Comparison of ENCODE assay signal across 13 cellular contexts in the genomic region with DNA sequence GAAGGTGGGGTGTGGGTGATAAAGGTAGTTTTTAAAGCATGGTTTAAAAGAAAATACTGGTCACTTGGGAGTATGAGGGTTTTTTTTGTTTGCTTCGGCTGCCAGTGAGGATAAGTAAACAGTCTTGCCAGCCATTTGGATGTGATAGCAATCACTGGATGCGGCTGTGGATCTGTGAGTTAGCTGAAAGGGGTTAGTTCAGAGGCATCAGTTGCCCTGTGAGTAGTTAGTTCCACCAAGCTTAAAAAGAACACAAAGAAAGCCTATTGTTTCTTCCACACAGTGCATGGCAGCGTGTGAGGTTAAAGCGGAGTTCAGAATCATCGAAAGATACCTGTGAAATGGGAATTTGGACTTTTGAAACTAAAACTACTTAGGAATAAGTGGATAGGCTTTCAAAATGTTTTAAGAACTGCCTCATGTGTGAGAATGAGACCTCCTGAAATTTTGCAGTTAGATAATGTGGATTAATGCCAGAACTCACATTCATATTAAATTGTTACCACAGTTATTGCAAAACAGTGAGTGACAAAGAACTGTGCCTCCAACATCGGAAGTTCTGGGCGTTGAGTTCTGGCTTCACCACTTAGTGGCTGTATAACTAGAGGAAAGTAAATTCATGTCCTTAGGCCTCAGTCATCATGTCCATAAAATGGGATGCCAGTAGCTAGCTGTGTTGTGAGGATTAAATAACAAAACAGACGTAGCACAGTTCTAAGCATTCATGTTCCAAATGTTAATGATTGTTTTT. TPM values are rescaled to one million over a fixed set of nuclear protein-coding genes. Genes with fewer than 3 reads are reported as not detected.
DNase-seq lines count a peak whose midpoint lies in the region; ATAC-seq, FAIRE-seq and TF ChIP-seq lines count a peak whose summit lies in the region.
"Had no signal": no experiment of that assay in that cellular context is flagged by ENCODE, and none has a peak within 500 bp of the region (broad histone marks: within the 10 kb centered on the region; RNA-seq: fewer than 3 reads in every experiment).

No MANE protein-coding gene starts in this region.

- H3K27me3 ChIP-seq in H9 (ENCODE audit: insufficient read depth, low read length) (no peaks in the 10 kb centered on the region), HepG2 (ENCODE audit: control insufficient read depth in 1 of 2, insufficient read depth in 2 of 2, low read length in 2 of 2) (no peaks in the 10 kb centered on the region), smooth muscle cell (ENCODE audit: low read depth) (no peaks in the 10 kb centered on the region)

- H3K56ac ChIP-seq in H9 (ENCODE audit: insufficient read length, low read depth, low read length): no peak overlapping the region

- ATAC-seq in HepG2: no peak
- ATAC-seq in stimulated activated naive CD8-positive, alpha-beta T cell treated with anti-CD3 and anti-CD28 coated beads, Interleukin-15, amount 100 ng/mL, for 72 hours: no peak
- ATAC-seq: activated T-cell treated with anti-CD3 and anti-CD28 coated beads, Interleukin-2, amount 50 U/mL, for 4 hours had no signal

- H3K23ac ChIP-seq in H9 (ENCODE audit: insufficient read length, low read depth, low read length): no peak overlapping the region

- H3K36me3 ChIP-seq in HepG2 (replicated peaks in 1 of 2; ENCODE audit: control insufficient read depth in 1 of 2, insufficient read depth in 2 of 2, low read length in 2 of 2) (no peaks in the 10 kb centered on the region; a peak in 1 of 5 replicates), smooth muscle cell (ENCODE audit: low read depth) (no peaks in the 10 kb centered on the region)

- no peak overlapping the region for H4K91ac ChIP-seq in H9 (ENCODE audit: insufficient read length, low read depth, low read length)

- CTCF ChIA-PET in HepG2 (lab: Yijun Ruan, JAX; ENCODE audit: low intra/inter-chr PET ratio, low total read pairs): no interaction called here

- H3K9ac ChIP-seq in H9 (ENCODE audit: extremely low read depth, insufficient read length, low read length) (no peak overlapping the region), HepG2 (ENCODE audit: insufficient read depth, low read depth, low read length) (no peak overlapping the region), smooth muscle cell (ENCODE audit: low read depth) (peak overlapping the region; percentile 72)

- H4K20me1 ChIP-seq in H9 (ENCODE audit: control insufficient read depth, insufficient read depth, insufficient read length) (no peaks in the 10 kb centered on the region), HepG2 (ENCODE audit: insufficient read depth, low read length) (0 out of 2 replicates have a peak, but pooled peaks cover 3% of the 10 kb centered on the region), smooth muscle cell (ENCODE audit: low read depth) (no peaks in the 10 kb centered on the region)

- FAIRE-seq in HepG2 (lab: Jason Lieb, UNC): no peak

- no peak overlapping the region for H2BK20ac ChIP-seq in H9 (ENCODE audit: low read depth, low read length, poor library complexity, severe bottlenecking)

- TF ChIP-seq EP300 in HepG2 (IDR thresholded peaks at IDR 0.05; ENCODE audit: low read depth in 2 of 2, low read length in 2 of 2) (no peak), HepG2 (CRISPR knock-in tag; IDR thresholded peaks at IDR 0.05; ENCODE audit: borderline replicate concordance) (no peak)

- peak overlapping the region; percentile 79 to 90 (median 87) for H3K27ac Mint-ChIP-seq in H9
- no peak overlapping the region for H3K27ac Mint-ChIP-seq in stimulated activated naive CD8-positive, alpha-beta T cell treated with anti-CD3 and anti-CD28 coated beads, Interleukin-15, amount 100 ng/mL, for 72 hours
- H3K27ac Mint-ChIP-seq: CD8-positive, alpha-beta memory T cell had no signal

- H3K9me3 ChIP-seq in H9 (ENCODE audit: control insufficient read depth, low read depth, low read length): no peaks in the 10 kb centered on the region
- no peaks in the 10 kb centered on the region for H3K9me3 ChIP-seq in HepG2 (ENCODE audit: low read length)
- H3K9me3 ChIP-seq in smooth muscle cell (replicated peaks; ENCODE audit: low read depth): no peaks in the 10 kb centered on the region

- H2BK5ac ChIP-seq in H9 (ENCODE audit: insufficient read length, low read length): no peak overlapping the region

- no peaks in the 10 kb centered on the region for H3K36me3 Mint-ChIP-seq in H9 (ENCODE audit: insufficient read depth in 1 of 3, low read depth in 3 of 3)
- H3K36me3 Mint-ChIP-seq: CD8-positive, alpha-beta memory T cell had no signal

- no peak overlapping the region for H3K14ac ChIP-seq in H9 (ENCODE audit: insufficient read depth, low read length)

- TF ChIP-seq CTCF in H9 (conservative IDR thresholded peaks at IDR 0.05) (no peak), HepG2 (CRISPR knock-in tag; IDR thresholded peaks at IDR 0.05) (no peak), smooth muscle cell (IDR thresholded peaks at IDR 0.05; ENCODE audit: borderline replicate concordance, insufficient read depth, poor library complexity, severe bottlenecking) (no peak)

- POLR2A ChIA-PET in HepG2 (lab: Yijun Ruan, JAX): no interaction called here

- H3K27ac ChIP-seq in H9 (ENCODE audit: insufficient read length, low read depth, low read length) (no peak overlapping the region), HepG2 (ENCODE audit: extremely low read length, insufficient read depth, low read length) (no peak overlapping the region), smooth muscle cell (ENCODE audit: low read depth) (peak overlapping the region; percentile 93)

- H2AK5ac ChIP-seq in H9 (ENCODE audit: insufficient read length, low read length): no peak overlapping the region

- peaks cover 17% of the 10 kb centered on the region; the same call in 1 of the 2 replicates for H3K4me1 ChIP-seq in H9 (ENCODE audit: insufficient read depth, low read length)
- peaks cover 32% of the 10 kb centered on the region for H3K4me1 ChIP-seq in HepG2 (ENCODE audit: insufficient read depth, low read length)
- H3K4me1 ChIP-seq in smooth muscle cell (ENCODE audit: low read depth): peaks cover 29% of the 10 kb centered on the region

- no peak for TF ChIP-seq RAD21 in HepG2 (CRISPR knock-in tag; IDR thresholded peaks at IDR 0.05)

- no peak overlapping the region for H2BK12ac ChIP-seq in H9 (ENCODE audit: insufficient read length, low read depth, low read length)

- H3K4me2 ChIP-seq in H9 (ENCODE audit: insufficient read depth, insufficient read length, low read length): no peak overlapping the region
- no peak overlapping the region for H3K4me2 ChIP-seq in HepG2 (ENCODE audit: low read depth, low read length)
- H3K4me2 ChIP-seq in smooth muscle cell: peak overlapping the region; percentile 72

- no peaks in the 10 kb centered on the region for H3K9me3 Mint-ChIP-seq in H9
- H3K9me3 Mint-ChIP-seq in stimulated activated naive CD8-positive, alpha-beta T cell treated with anti-CD3 and anti-CD28 coated beads, Interleukin-15, amount 100 ng/mL, for 72 hours: no peaks in the 10 kb centered on the region
- H3K9me3 Mint-ChIP-seq: activated T-cell treated with anti-CD3 and anti-CD28 coated beads, Interleukin-2, amount 50 U/mL, for 4 hours had no signal

- no peak overlapping the region for H4K8ac ChIP-seq in H9 (replicated peaks; ENCODE audit: insufficient read length, low read depth, low read length)

- H2BK120ac ChIP-seq in H9 (ENCODE audit: low read depth, low read length, poor library complexity, severe bottlenecking): no peak overlapping the region

- no peak overlapping the region for H2BK15ac ChIP-seq in H9 (ENCODE audit: low read depth, low read length)

- H2AFZ ChIP-seq in H9 (ENCODE audit: low read length) (no peak overlapping the region), HepG2 (ENCODE audit: low read length) (no peak overlapping the region), smooth muscle cell (ENCODE audit: low read depth) (no peak overlapping the region)

- no peaks in the 10 kb centered on the region for H3K27me3 Mint-ChIP-seq in H9 (ENCODE audit: low read depth)
- H3K27me3 Mint-ChIP-seq in stimulated activated naive CD8-positive, alpha-beta T cell treated with anti-CD3 and anti-CD28 coated beads, Interleukin-15, amount 100 ng/mL, for 72 hours: peaks cover 40% of the 10 kb centered on the region
- H3K27me3 Mint-ChIP-seq: CD8-positive, alpha-beta memory T cell had no signal

- no peak overlapping the region for H3K18ac ChIP-seq in H9 (ENCODE audit: insufficient read length, low read depth, low read length)

- in situ Hi-C loops in HepG2 (cut with HindIII; ENCODE audit: extremely low pct_ligation_motif_present, low pct_unique_long_range_greater_than_20kb): no loop called here

- H3T11ph ChIP-seq in H9 (ENCODE audit: low read length): no peak overlapping the region

- H3F3A ChIP-seq in smooth muscle cell (ENCODE audit: low read depth): no peaks in the 10 kb centered on the region

- no peak overlapping the region for H3K4ac ChIP-seq in H9 (ENCODE audit: low read depth, low read length)

- no peak overlapping the region for H4K5ac ChIP-seq in H9 (ENCODE audit: insufficient read length, low read depth, low read length)

- H3K79me2 ChIP-seq in H9 (ENCODE audit: insufficient read depth, low read length) (no peaks in the 10 kb centered on the region), HepG2 (ENCODE audit: insufficient read depth, low read length) (no peaks in the 10 kb centered on the region), smooth muscle cell (ENCODE audit: low read depth) (peaks cover 18% of the 10 kb centered on the region)

- no peak for TF ChIP-seq POLR2A in HepG2 (IDR thresholded peaks at IDR 0.05; ENCODE audit: insufficient read depth in 1 of 2, low read depth in 2 of 2, low read length in 2 of 2)

- peaks cover 34 to 42% of the 10 kb centered on the region in 2 experiments for H3K4me1 Mint-ChIP-seq in H9
- H3K4me1 Mint-ChIP-seq in stimulated activated naive CD8-positive, alpha-beta T cell treated with anti-CD3 and anti-CD28 coated beads, Interleukin-15, amount 100 ng/mL, for 72 hours: no peaks in the 10 kb centered on the region
- H3K4me1 Mint-ChIP-seq: CD8-positive, alpha-beta memory T cell had no signal

- intact Hi-C loops in HepG2 (cut with micrococcal nuclease; ENCODE audit: unreplicated experiment): no loop called here

- no peak overlapping the region; a peak in 1 of 5 replicates for H3K4me3 Mint-ChIP-seq in H9
- H3K4me3 Mint-ChIP-seq in stimulated activated naive CD8-positive, alpha-beta T cell treated with anti-CD3 and anti-CD28 coated beads, Interleukin-15, amount 100 ng/mL, for 72 hours: no peak overlapping the region
- H3K4me3 Mint-ChIP-seq: activated T-cell treated with anti-CD3 and anti-CD28 coated beads, Interleukin-2, amount 50 U/mL, for 4 hours; CD8-positive, alpha-beta memory T cell had no signal

- H3K4me3 ChIP-seq in HepG2 (replicated peaks in 1 of 3; ENCODE audit: insufficient read depth in 1 of 3, low read depth in 2 of 3, low read length in 3 of 3) (no peak overlapping the region), smooth muscle cell (peak overlapping the region; percentile 49)

- H3K79me1 ChIP-seq in H9 (ENCODE audit: insufficient read depth, low read depth, low read length, poor library complexity, severe bottlenecking): no peaks in the 10 kb centered on the region

- DNase-seq in H9: no peak
- peak; percentile 35 for DNase-seq in astrocyte of the hippocampus (ENCODE audit: low read depth, low spot score)
- DNase-seq in HepG2 (ENCODE audit: low spot score): peak; percentile 39
- DNase-seq in smooth muscle cell (lab: John Stamatoyannopoulos, UW; ENCODE audit: unreplicated experiment): no peak
- no peak for DNase-seq in stimulated activated naive CD8-positive, alpha-beta T cell treated with anti-CD3 and anti-CD28 coated beads, Interleukin-15, amount 100 ng/mL, for 72 hours
- no peak for DNase-seq in activated CD4-positive, alpha-beta T cell treated with anti-CD3 and anti-CD28 coated beads for 4 hours
- DNase-seq in C1 segment of cervical spinal cord (lab: John Stamatoyannopoulos, UW): no peak
- DNase-seq in NCI-H2029 treated with DMSO at 0.1 percent for 48 hours (lab: John Stamatoyannopoulos, UW): no peak
- DNase-seq: activated T-cell treated with anti-CD3 and anti-CD28 coated beads, Interleukin-2, amount 50 U/mL, for 4 hours; CD8-positive, alpha-beta memory T cell; cerebellar nuclear complex; IMR-90; midbrain had no signal

- WGBS in H9 (ENCODE audit: extremely low coverage, insufficient read length, low lambda C conversion rate): no CpG with 5 or more reads among the region's 8 CpGs
- WGBS in HepG2 (ENCODE audit: low lambda C conversion rate): 82% methylated on average over 8 of the region's 8 CpGs
- 48% methylated on average over 8 of the region's 8 CpGs for WGBS in smooth muscle cell (ENCODE audit: low lambda C conversion rate)

- TSS peak; percentile 12 for BruUV-seq in HepG2 (replicated peaks; lab: Mats Ljungman, UMichigan)

- no peaks in the 10 kb centered on the region for H3K23me2 ChIP-seq in H9 (ENCODE audit: insufficient read length, low read depth, low read length, poor library complexity, severe bottlenecking)

RNA-seq across cellular contexts. Expression of gene KIAA1217, which starts 31.2 kb away (rescaled TPM):
- 17.2 and 18.6 TPM in 2 replicates for total RNA-seq in H9 (2021)
- total RNA-seq in HepG2 (2016; rRNA removed; fragmentation: Illumina TruSeq; extraction: Trizol): 9.8 and 10.9 TPM in 2 replicates
- total RNA-seq in HepG2 (2016; cell fraction: cytosol; rRNA removed; fragmentation: Illumina TruSeq; extraction: Trizol; ENCODE audit: low read depth): 1.8 and 2.3 TPM in 2 replicates
- 9.5 and 10.5 TPM in 2 replicates for total RNA-seq in HepG2 (2016; cell fraction: insoluble cytoplasmic fraction; rRNA removed; fragmentation: Illumina TruSeq; extraction: Trizol)
- total RNA-seq in HepG2 (2016; cell fraction: membrane; rRNA removed; fragmentation: Illumina TruSeq; extraction: Trizol): 4.8 and 5.4 TPM in 2 replicates
- 34.3 and 43.9 TPM in 2 replicates for total RNA-seq in HepG2 (2016; cell fraction: nucleus; rRNA removed; fragmentation: Illumina TruSeq; extraction: Trizol)
- 4.6 and 5.3 TPM in 2 replicates for polyA plus RNA-seq in HepG2 (2011; rRNA removed)
- polyA plus RNA-seq in HepG2 (2011; cell fraction: cytosol; rRNA removed): 1.2 and 1.7 TPM in 2 replicates
- polyA plus RNA-seq in HepG2 (2011; cell fraction: nucleus; rRNA removed): 17.6 and 20.1 TPM in 2 replicates
- polyA plus RNA-seq in HepG2 (2012): 7.9 and 11.0 TPM in 2 replicates
- 0.28 and 0.31 TPM in 2 replicates for polyA plus RNA-seq in HepG2 (2016; cell fraction: cytosol; fragmentation: Illumina TruSeq; extraction: Trizol; ENCODE audit: low read depth)
- 6.1 and 8.9 TPM in 2 replicates for polyA plus RNA-seq in HepG2 (2016; cell fraction: insoluble cytoplasmic fraction; fragmentation: Illumina TruSeq; extraction: Trizol; ENCODE audit: low read depth)
- 0.71 and 0.95 TPM in 2 replicates for polyA plus RNA-seq in HepG2 (2016; cell fraction: membrane; fragmentation: Illumina TruSeq; extraction: Trizol; ENCODE audit: low read depth)
- 22.8 and 22.9 TPM in 2 replicates for polyA plus RNA-seq in HepG2 (2016; cell fraction: nucleus; fragmentation: Illumina TruSeq; extraction: Trizol; ENCODE audit: insufficient read depth, low read depth)
- polyA minus RNA-seq in HepG2 (2011; rRNA and poly(A)+ RNA removed; ENCODE audit: low replicate concordance): 1.9 and 8.7 TPM in 2 replicates
- 5.4 and 5.5 TPM in 2 replicates for polyA minus RNA-seq in HepG2 (2011; cell fraction: cytosol; rRNA and poly(A)+ RNA removed)
- polyA minus RNA-seq in HepG2 (2011; cell fraction: nucleus; rRNA and poly(A)+ RNA removed): 37.7 and 40.9 TPM in 2 replicates
- 52.3 and 68.8 TPM in 2 replicates for total RNA-seq in smooth muscle cell
- polyA plus RNA-seq in smooth muscle cell: 43.3 and 69.4 TPM in 2 replicates
- polyA plus RNA-seq: CD8-positive, alpha-beta memory T cell had no signal

Comparison
In these comparisons a context has a peak if more than half of its experiments do, and no peak if none do; other contexts are left out.
1. DNase-seq: peak in astrocyte of the hippocampus (single experiment) and HepG2 (single experiment); none in H9 (single experiment), smooth muscle cell (single experiment), stimulated activated naive CD8-positive, alpha-beta T cell treated with anti-CD3 and anti-CD28 coated beads, Interleukin-15, amount 100 ng/mL, for 72 hours (0 of 2), activated CD4-positive, alpha-beta T cell treated with anti-CD3 and anti-CD28 coated beads for 4 hours (0 of 2), C1 segment of cervical spinal cord (0 of 14) and NCI-H2029 treated with DMSO at 0.1 percent for 48 hours (single experiment).
2. H3K27ac Mint-ChIP-seq: peak in H9 (3 of 3); none in stimulated activated naive CD8-positive, alpha-beta T cell treated with anti-CD3 and anti-CD28 coated beads, Interleukin-15, amount 100 ng/mL, for 72 hours (0 of 2).